Comparison of ENCODE assay signal across 8 cellular contexts in genomic region chr7:3092468-3092867, GRCh38. TPM values are rescaled to one million over a fixed set of nuclear protein-coding genes. Genes with fewer than 3 reads are reported as not detected.
A peak's percentile ranks its signal among the peaks of the same experiment; 100 is the strongest.
DNase-seq lines count a peak whose midpoint lies in the region; ATAC-seq and TF ChIP-seq lines count a peak whose summit lies in the region.

No MANE protein-coding gene starts in this region.

- peak; percentile 52 for DNase-seq in GM19238 (ENCODE audit: insufficient read length, low spot score)
- peak; percentile 92 for DNase-seq in activated CD8-positive, alpha-beta T cell treated with anti-CD3 and anti-CD28 coated beads for 36 hours
- peak; percentile 23 to 74 (median 70) for DNase-seq in right cardiac atrium
- DNase-seq in stimulated activated naive B cell treated with anti-CD40 and anti-IgM and Interleukin-4, amounts not matched to agents 10 μg/mL and 1 μg/mL and 100 μg/mL, for 72 hours = peak; percentile 83
- DNase-seq in SW 1271 (lab: John Stamatoyannopoulos, UW) = no peak
- DNase-seq in vagina (ENCODE audit: extremely low spot score in 2 of 2) = no peak
- no peak for DNase-seq in hepatic stellate cell (ENCODE audit: low spot score)

- H3K27me3 ChIP-seq in right cardiac atrium (ENCODE audit: control insufficient read depth, insufficient read depth) (no peaks in the 10 kb centered on the region), vagina (no peaks in the 10 kb centered on the region)

- WGBS in right cardiac atrium = 52% methylated on average over 6 of the region's 6 CpGs

- no peak overlapping the region for H3K4me3 ChIP-seq in right cardiac atrium (ENCODE audit: low read length)
- no peak overlapping the region for H3K4me3 ChIP-seq in vagina

- ATAC-seq in HG03280 (IDR thresholded peaks at IDR 0.05; ENCODE audit: unreplicated experiment) (peak; percentile 70), right cardiac atrium (peak in 1 of 2 donors; percentile 50)
- peak; percentile 84 for ATAC-seq in activated CD8-positive, alpha-beta T cell treated with anti-CD3 and anti-CD28 coated beads for 36 hours
- peak; percentile 86 to 89 for ATAC-seq in stimulated activated naive B cell treated with anti-CD40 and anti-IgM and Interleukin-4, amounts not matched to agents 10 μg/mL and 1 μg/mL and 100 μg/mL, for 72 hours (replicated peaks)

- intact Hi-C loops in activated CD8-positive, alpha-beta T cell treated with anti-CD3 and anti-CD28 coated beads for 36 hours (cut with micrococcal nuclease) = no loop called here
- intact Hi-C loops in right cardiac atrium (cut with DNase I) = no loop called here
- intact Hi-C loops in vagina (cut with DNase I) = no loop called here

- H3K27ac Mint-ChIP-seq in activated CD8-positive, alpha-beta T cell treated with anti-CD3 and anti-CD28 coated beads for 36 hours = peak overlapping the region; percentile 96
- peak overlapping the region; percentile 77 for H3K27ac Mint-ChIP-seq in stimulated activated naive B cell treated with anti-CD40 and anti-IgM and Interleukin-4, amounts not matched to agents 10 μg/mL and 1 μg/mL and 100 μg/mL, for 72 hours

- no peaks in the 10 kb centered on the region for H3K4me1 ChIP-seq in right cardiac atrium (ENCODE audit: control insufficient read depth, insufficient read depth, low read length)
- H3K4me1 ChIP-seq in vagina = no peaks in the 10 kb centered on the region

- no peaks in the 10 kb centered on the region for H3K27me3 Mint-ChIP-seq in activated CD8-positive, alpha-beta T cell treated with anti-CD3 and anti-CD28 coated beads for 36 hours
- H3K27me3 Mint-ChIP-seq in stimulated activated naive B cell treated with anti-CD40 and anti-IgM and Interleukin-4, amounts not matched to agents 10 μg/mL and 1 μg/mL and 100 μg/mL, for 72 hours = no peaks in the 10 kb centered on the region

- TF ChIP-seq CTCF in activated CD8-positive, alpha-beta T cell treated with anti-CD3 and anti-CD28 coated beads for 36 hours (IDR thresholded peaks at IDR 0.05) = no peak
- no peak for TF ChIP-seq CTCF in vagina (IDR thresholded peaks at IDR 0.05)

- H3K9me3 Mint-ChIP-seq in activated CD8-positive, alpha-beta T cell treated with anti-CD3 and anti-CD28 coated beads for 36 hours = peaks cover 3% of the 10 kb centered on the region
- H3K9me3 Mint-ChIP-seq in stimulated activated naive B cell treated with anti-CD40 and anti-IgM and Interleukin-4, amounts not matched to agents 10 μg/mL and 1 μg/mL and 100 μg/mL, for 72 hours = no peaks in the 10 kb centered on the region

- POLR2A ChIA-PET in activated CD8-positive, alpha-beta T cell treated with anti-CD3 and anti-CD28 coated beads for 36 hours (lab: Charles Lee) = interaction anchor here (0.7 to 3.7 kb wide), 8 partner anchors 10 to 27 kb away, joined by 3 to 15 read pairs (median 8); no protein-coding TSS in a partner anchor

- H3K36me3 Mint-ChIP-seq in activated CD8-positive, alpha-beta T cell treated with anti-CD3 and anti-CD28 coated beads for 36 hours (ENCODE audit: low read depth) = peaks cover 6% of the 10 kb centered on the region
- no peaks in the 10 kb centered on the region for H3K36me3 Mint-ChIP-seq in stimulated activated naive B cell treated with anti-CD40 and anti-IgM and Interleukin-4, amounts not matched to agents 10 μg/mL and 1 μg/mL and 100 μg/mL, for 72 hours

- CTCF ChIA-PET in activated CD8-positive, alpha-beta T cell treated with anti-CD3 and anti-CD28 coated beads for 36 hours (lab: Charles Lee) = interaction anchor here (0.7 to 7.8 kb wide), 10 partner anchors 10 to 198 kb away, joined by 3 to 101 read pairs (median 4); partner anchors contain the start of gene CARD11

- no peak for TF ChIP-seq POLR2A in vagina (IDR thresholded peaks at IDR 0.05)

- H3K4me1 Mint-ChIP-seq in activated CD8-positive, alpha-beta T cell treated with anti-CD3 and anti-CD28 coated beads for 36 hours (ENCODE audit: low read depth) = peaks cover 64% of the 10 kb centered on the region
- H3K4me1 Mint-ChIP-seq in stimulated activated naive B cell treated with anti-CD40 and anti-IgM and Interleukin-4, amounts not matched to agents 10 μg/mL and 1 μg/mL and 100 μg/mL, for 72 hours = peaks cover 29 to 72% of the 10 kb centered on the region in 2 donors

- H3K9me3 ChIP-seq in right cardiac atrium (ENCODE audit: control insufficient read depth, low read length) (no peaks in the 10 kb centered on the region), vagina (no peaks in the 10 kb centered on the region)

- H3K36me3 ChIP-seq in vagina = no peaks in the 10 kb centered on the region

- peak overlapping the region; percentile 51 for H3K4me3 Mint-ChIP-seq in activated CD8-positive, alpha-beta T cell treated with anti-CD3 and anti-CD28 coated beads for 36 hours
- H3K4me3 Mint-ChIP-seq in stimulated activated naive B cell treated with anti-CD40 and anti-IgM and Interleukin-4, amounts not matched to agents 10 μg/mL and 1 μg/mL and 100 μg/mL, for 72 hours = no peak overlapping the region

- H3K27ac ChIP-seq in right cardiac atrium (ENCODE audit: low read length) (no peak overlapping the region), vagina (no peak overlapping the region)

RNA-seq across cellular contexts. Expression of gene CARD11, which starts 48.8 kb away (rescaled TPM):
- 100 to 1,000 TPM in 1 of 2 experiments, 10 to 100 TPM in 1; 98.3 to 103 TPM for total RNA-seq in activated CD8-positive, alpha-beta T cell treated with anti-CD3 and anti-CD28 coated beads for 36 hours
- under 1 TPM; 0.22 to 0.96 (median 0.58) TPM for total RNA-seq in right cardiac atrium
- polyA plus RNA-seq in right cardiac atrium = 0.16 TPM
- total RNA-seq in vagina = 2.9 TPM

Comparison
In these comparisons a context has a peak if more than half of its experiments do, and no peak if none do; other contexts are left out.
1. DNase-seq: peak in GM19238 (single experiment), activated CD8-positive, alpha-beta T cell treated with anti-CD3 and anti-CD28 coated beads for 36 hours (single experiment), right cardiac atrium (3 of 3) and stimulated activated naive B cell treated with anti-CD40 and anti-IgM and Interleukin-4, amounts not matched to agents 10 μg/mL and 1 μg/mL and 100 μg/mL, for 72 hours (single experiment); none in SW 1271 (0 of 2), vagina (0 of 2) and hepatic stellate cell (single experiment).
2. RNA of gene CARD11, which starts 48.8 kb away (total RNA-seq): 98.3 to 103 TPM in activated CD8-positive, alpha-beta T cell treated with anti-CD3 and anti-CD28 coated beads for 36 hours; 2.9 TPM in vagina (single experiment) and 0.22 to 0.96 TPM in right cardiac atrium; every median in the first group is over 10 times any median in the second.